10 cellular contexts compared by ENCODE assay signal in the genomic region with DNA sequence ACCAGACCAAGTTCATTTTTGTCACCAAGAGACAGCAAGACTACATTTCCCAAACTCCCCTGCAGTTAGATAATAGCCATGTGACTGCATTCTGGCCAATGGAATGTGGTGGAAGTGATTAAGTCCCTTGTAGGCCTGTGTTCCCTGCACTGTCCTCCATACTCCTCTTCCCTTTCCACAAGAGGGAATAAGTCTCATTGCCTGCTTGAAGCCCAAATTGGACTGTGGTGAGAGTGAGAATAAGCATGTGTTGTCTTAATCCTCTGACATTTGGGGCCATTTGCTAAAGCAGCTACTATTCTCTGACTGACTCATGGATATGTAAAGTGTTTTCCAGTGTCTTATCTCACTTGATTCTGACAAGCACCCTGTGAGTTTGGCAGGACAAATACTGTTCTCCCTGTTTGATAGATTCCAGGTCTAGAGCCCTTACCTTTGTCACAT. TPM values are rescaled to one million over a fixed set of nuclear protein-coding genes. Genes with fewer than 3 reads are reported as not detected.
DNase-seq lines count a peak whose midpoint lies in the region; ATAC-seq lines count a peak whose summit lies in the region.
"Had no signal": no experiment of that assay in that cellular context is flagged by ENCODE, and none has a peak within 500 bp of the region (broad histone marks: within the 10 kb centered on the region; RNA-seq: fewer than 3 reads in every experiment).

No MANE protein-coding gene starts in this region.

- ATAC-seq in effector memory CD8-positive, alpha-beta T cell (replicated peaks) = peak; percentile 22
- ATAC-seq in HG02885 (IDR thresholded peaks at IDR 0.05; ENCODE audit: poor library complexity, unreplicated experiment) = no peak

- no peak overlapping the region for H3K4me3 Mint-ChIP-seq in effector memory CD8-positive, alpha-beta T cell
- no peak overlapping the region for H3K4me3 Mint-ChIP-seq in immature natural killer cell

- no peaks in the 10 kb centered on the region for H3K4me1 Mint-ChIP-seq in effector memory CD8-positive, alpha-beta T cell (ENCODE audit: low read depth in 2 of 2)
- H3K4me1 Mint-ChIP-seq in immature natural killer cell = no peaks in the 10 kb centered on the region

- H3K9me3 Mint-ChIP-seq in effector memory CD8-positive, alpha-beta T cell = no peaks in the 10 kb centered on the region
- no peaks in the 10 kb centered on the region for H3K9me3 Mint-ChIP-seq in immature natural killer cell

- peaks cover 0 to 4% of the 10 kb centered on the region in 2 donors for H3K27me3 Mint-ChIP-seq in effector memory CD8-positive, alpha-beta T cell
- H3K27me3 Mint-ChIP-seq in immature natural killer cell (ENCODE audit: low read depth in 3 of 3) = peaks cover 0 to 2% (median 2%) of the 10 kb centered on the region in 3 donors

- no peaks in the 10 kb centered on the region for H3K36me3 Mint-ChIP-seq in effector memory CD8-positive, alpha-beta T cell (ENCODE audit: insufficient read depth)
- H3K36me3 Mint-ChIP-seq in immature natural killer cell = peaks cover 0 to 15% (median 0%) of the 10 kb centered on the region in 3 donors

- H3K27ac ChIP-seq in mesodermal cell (ENCODE audit: low read depth, low read length, severe bottlenecking) = peak overlapping the region; percentile 29

- H3K4me1 ChIP-seq in mesodermal cell (ENCODE audit: control insufficient read depth, insufficient read depth, low read length, poor library complexity, severe bottlenecking) = no peaks in the 10 kb centered on the region

- no peak overlapping the region for H3K4me3 ChIP-seq in mesodermal cell (ENCODE audit: extremely low read depth, insufficient read depth, low read length, poor library complexity, severe bottlenecking)

- peak; percentile 60 for DNase-seq in EH (ENCODE audit: low read depth)
- peak; percentile 17 for DNase-seq in NAMALWA (ENCODE audit: low spot score)
- no peak for DNase-seq in effector memory CD8-positive, alpha-beta T cell
- DNase-seq in activated CD4-positive, alpha-beta T cell treated with anti-CD3 and anti-CD28 coated beads, Interleukin-2, amount 50 U/mL, for 4 hours = no peak
- DNase-seq in NCI-H2081 (lab: John Stamatoyannopoulos, UW) = no peak
- no peak for DNase-seq in immature natural killer cell
- DNase-seq: T-helper 1 cell had no signal

- H3K9me3 ChIP-seq in mesodermal cell (ENCODE audit: control insufficient read depth, low read length) = peaks cover 3% of the 10 kb centered on the region

- no peak overlapping the region for H3K27ac Mint-ChIP-seq in effector memory CD8-positive, alpha-beta T cell
- H3K27ac Mint-ChIP-seq in immature natural killer cell = peak overlapping the region in 1 of 6 donors; percentile 1

- no peaks in the 10 kb centered on the region for H3K36me3 ChIP-seq in mesodermal cell (ENCODE audit: control insufficient read depth, insufficient read depth, low read length)

RNA-seq across cellular contexts. Expression of gene PIK3R6, which starts 20.7 kb away (rescaled TPM):
- polyA plus RNA-seq in mesodermal cell (2013, experiment 1 of 2) = 0.11 TPM
- polyA plus RNA-seq in mesodermal cell (2013, experiment 2 of 2) = 0.15 TPM
- under 1 TPM in 2 of 3 donors, not detected in 1; 0.18 to 0.57 TPM for polyA plus RNA-seq in immature natural killer cell
- polyA plus RNA-seq: neural cell had no signal

RNA-seq across cellular contexts. Expression of gene MFSD6L, which starts 47.6 kb away (rescaled TPM):
- not detected for polyA plus RNA-seq in mesodermal cell (2013, experiment 1 of 2)
- not detected for polyA plus RNA-seq in mesodermal cell (2013, experiment 2 of 2)
- not detected for polyA plus RNA-seq in immature natural killer cell
- polyA plus RNA-seq: neural cell had no signal

Comparison
In these comparisons a context has a peak if more than half of its experiments do, and no peak if none do; other contexts are left out.
1. DNase-seq: peak in EH (single experiment) and NAMALWA (single experiment); none in effector memory CD8-positive, alpha-beta T cell (0 of 3), activated CD4-positive, alpha-beta T cell treated with anti-CD3 and anti-CD28 coated beads, Interleukin-2, amount 50 U/mL, for 4 hours (0 of 2), NCI-H2081 (0 of 2) and immature natural killer cell (0 of 3).